In the genomic region with DNA sequence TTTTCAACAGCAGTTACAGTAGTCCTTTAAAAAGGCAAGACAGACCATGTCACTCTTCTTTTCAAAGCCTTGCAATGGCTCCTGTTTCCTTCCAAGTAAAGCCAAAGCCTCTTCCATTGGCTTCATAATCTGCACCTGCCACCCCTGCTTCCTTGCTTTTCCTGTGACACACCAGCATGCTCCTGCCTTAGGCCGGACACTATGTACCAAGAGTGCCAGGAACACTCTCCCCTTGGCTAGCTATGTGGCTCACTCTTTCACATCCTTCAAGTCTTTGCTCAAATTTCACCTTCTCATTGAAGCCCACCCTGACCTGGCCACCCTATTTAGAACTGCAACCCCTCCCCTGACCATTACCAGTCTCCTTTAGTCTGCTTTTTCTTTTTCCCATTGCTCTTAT, we compare ENCODE assay signal across 26 cellular contexts.
"Had no signal": no experiment of that assay in that cellular context is flagged by ENCODE, and none has a peak within 500 bp of the region (broad histone marks: within the 10 kb centered on the region; RNA-seq: fewer than 3 reads in every experiment).

No MANE protein-coding gene starts in this region.

- H3K9me3 Mint-ChIP-seq: immature natural killer cell; naive thymus-derived CD4-positive, alpha-beta T cell; natural killer cell treated with Interleukin-12 subunit alpha and Interleukin-12 subunit beta and Interleukin-15 and Interleukin-18, amount 100 ng/mL, for 72 hours; stimulated activated effector memory CD8-positive, alpha-beta T cell treated with anti-CD3 and anti-CD28 coated beads, Interleukin-12 subunit alpha, Interleukin-12 subunit beta, amount 100 ng/mL, for 72 hours; stimulated activated naive CD8-positive, alpha-beta T cell treated with anti-CD3 and anti-CD28 coated beads, Interleukin-15, Interleukin-2, amounts not matched to agents 100 ng/mL and 50 ng/mL, for 24 hours had no signal

- H3K4me1 Mint-ChIP-seq: stimulated activated effector memory CD8-positive, alpha-beta T cell treated with anti-CD3 and anti-CD28 coated beads, Interleukin-12 subunit alpha, Interleukin-12 subunit beta, amount 100 ng/mL, for 72 hours had no signal

- H3K27me3 Mint-ChIP-seq: naive thymus-derived CD4-positive, alpha-beta T cell; natural killer cell treated with Interleukin-12 subunit alpha and Interleukin-12 subunit beta and Interleukin-15 and Interleukin-18, amount 100 ng/mL, for 72 hours; progenitor cell of endocrine pancreas; stimulated activated naive CD8-positive, alpha-beta T cell treated with anti-CD3 and anti-CD28 coated beads, Interleukin-15, Interleukin-2, amounts not matched to agents 100 ng/mL and 50 ng/mL, for 24 hours had no signal

- DNase-seq: heart left ventricle; hypothalamus; immature natural killer cell; kidney; left colon; left lung; lower lobe of right lung; mammary epithelial cell; mesendoderm; midbrain; mucosa of descending colon; naive thymus-derived CD4-positive, alpha-beta T cell; ovary; sigmoid colon; small intestine; spleen; stimulated activated CD4-positive, alpha-beta T cell treated with anti-CD3 and anti-CD28 coated beads, Interleukin-4, amount 100 ng/mL, for 24 hours; stimulated activated naive CD4-positive, alpha-beta T cell; transverse colon; upper lobe of right lung had no signal

- H3K36me3 ChIP-seq: heart left ventricle, left lung, lower lobe of right lung, ovary, right atrium auricular region, spleen, suprapubic skin, transverse colon, upper lobe of right lung had no signal

- H3K4me1 ChIP-seq: right atrium auricular region, sigmoid colon, transverse colon had no signal

- ATAC-seq: heart left ventricle; left colon; left lung; lower lobe of right lung; mucosa of descending colon; naive thymus-derived CD4-positive, alpha-beta T cell; natural killer cell treated with Interleukin-12 subunit alpha and Interleukin-12 subunit beta and Interleukin-15 and Interleukin-18, amount 100 ng/mL, for 72 hours; stimulated activated effector memory CD8-positive, alpha-beta T cell treated with anti-CD3 and anti-CD28 coated beads, Interleukin-12 subunit alpha, Interleukin-12 subunit beta, amount 100 ng/mL, for 72 hours; upper lobe of right lung had no signal

- H3K9me3 ChIP-seq: heart left ventricle, left lung, lower lobe of right lung, mucosa of descending colon, ovary, right atrium auricular region, sigmoid colon, spleen, suprapubic skin, transverse colon, upper lobe of right lung had no signal

- H3K4me3 ChIP-seq: heart left ventricle, left lung, lower lobe of right lung, mucosa of descending colon, ovary, right atrium auricular region, sigmoid colon, spleen, suprapubic skin, transverse colon, upper lobe of right lung had no signal

- H3K27ac Mint-ChIP-seq: immature natural killer cell; naive thymus-derived CD4-positive, alpha-beta T cell; natural killer cell treated with Interleukin-12 subunit alpha and Interleukin-12 subunit beta and Interleukin-15 and Interleukin-18, amount 100 ng/mL, for 72 hours; progenitor cell of endocrine pancreas; stimulated activated effector memory CD8-positive, alpha-beta T cell treated with anti-CD3 and anti-CD28 coated beads, Interleukin-12 subunit alpha, Interleukin-12 subunit beta, amount 100 ng/mL, for 72 hours; stimulated activated naive CD8-positive, alpha-beta T cell treated with anti-CD3 and anti-CD28 coated beads, Interleukin-15, Interleukin-2, amounts not matched to agents 100 ng/mL and 50 ng/mL, for 24 hours had no signal

- H3K36me3 Mint-ChIP-seq: immature natural killer cell; naive thymus-derived CD4-positive, alpha-beta T cell; natural killer cell treated with Interleukin-12 subunit alpha and Interleukin-12 subunit beta and Interleukin-15 and Interleukin-18, amount 100 ng/mL, for 72 hours; stimulated activated effector memory CD8-positive, alpha-beta T cell treated with anti-CD3 and anti-CD28 coated beads, Interleukin-12 subunit alpha, Interleukin-12 subunit beta, amount 100 ng/mL, for 72 hours had no signal

- H3K27me3 ChIP-seq: heart left ventricle, left lung, ovary, right atrium auricular region, sigmoid colon, spleen, suprapubic skin, transverse colon, upper lobe of right lung had no signal

- H3K4me3 Mint-ChIP-seq: immature natural killer cell; naive thymus-derived CD4-positive, alpha-beta T cell; natural killer cell treated with Interleukin-12 subunit alpha and Interleukin-12 subunit beta and Interleukin-15 and Interleukin-18, amount 100 ng/mL, for 72 hours; stimulated activated effector memory CD8-positive, alpha-beta T cell treated with anti-CD3 and anti-CD28 coated beads, Interleukin-12 subunit alpha, Interleukin-12 subunit beta, amount 100 ng/mL, for 72 hours; stimulated activated naive CD8-positive, alpha-beta T cell treated with anti-CD3 and anti-CD28 coated beads, Interleukin-15, Interleukin-2, amounts not matched to agents 100 ng/mL and 50 ng/mL, for 24 hours had no signal

- H3K27ac ChIP-seq: heart left ventricle, lower lobe of right lung, ovary, right atrium auricular region, sigmoid colon, spleen, suprapubic skin, transverse colon had no signal
